15 cellular contexts compared by ENCODE assay signal in genomic region chr5:57538341-57538955, GRCh38. TPM values are rescaled to one million over a fixed set of nuclear protein-coding genes. Genes with fewer than 3 reads are reported as not detected.
DNase-seq lines count a peak whose midpoint lies in the region; ATAC-seq, FAIRE-seq and TF ChIP-seq lines count a peak whose summit lies in the region.
"Had no signal": no experiment of that assay in that cellular context is flagged by ENCODE, and none has a peak within 500 bp of the region (broad histone marks: within the 10 kb centered on the region; RNA-seq: fewer than 3 reads in every experiment).

No MANE protein-coding gene starts in this region.

- no peak for FAIRE-seq in keratinocyte (lab: Jason Lieb, UNC)
- FAIRE-seq: GM12878 had no signal

- H3K36me3 ChIP-seq in A673 (ENCODE audit: insufficient read depth, low read length, poor library complexity, severe bottlenecking): no peaks in the 10 kb centered on the region
- H3K36me3 ChIP-seq in keratinocyte (ENCODE audit: control insufficient read depth in 2 of 2, extremely low read depth in 1 of 2, insufficient read depth in 2 of 2, low read length in 2 of 2): no peaks in the 10 kb centered on the region
- no peaks in the 10 kb centered on the region for H3K36me3 ChIP-seq in heart right ventricle
- H3K36me3 ChIP-seq in Karpas-422 (ENCODE audit: insufficient read depth, low read length): no peaks in the 10 kb centered on the region
- H3K36me3 ChIP-seq: vagina had no signal

- 85 to 90% methylated on average over 7 of the region's 7 CpGs for WGBS in heart right ventricle, 2 donors

- no peaks in the 10 kb centered on the region for H3K9me1 ChIP-seq in keratinocyte (ENCODE audit: control insufficient read depth, extremely low read depth, insufficient read depth, low read length)

- CTCF ChIA-PET in A673 (lab: Charles Lee): no interaction called here

- H3K27me3 ChIP-seq in A673 (replicated peaks; ENCODE audit: insufficient read depth, low read depth, low read length, poor library complexity) (no peaks in the 10 kb centered on the region), keratinocyte (ENCODE audit: control insufficient read depth, extremely low read depth, insufficient read depth, low read length) (no peaks in the 10 kb centered on the region), heart right ventricle (no peaks in the 10 kb centered on the region), Karpas-422 (ENCODE audit: low read length) (no peaks in the 10 kb centered on the region)
- H3K27me3 ChIP-seq: vagina had no signal

- ATAC-seq in heart right ventricle (no peak), GM21526 (IDR thresholded peaks at IDR 0.05; ENCODE audit: low FRiP score, unreplicated experiment) (no peak)
- ATAC-seq: activated CD8-positive, alpha-beta memory T cell treated with anti-CD3 and anti-CD28 coated beads, Interleukin-2, amount 10 ng/mL, durations not matched to agents 7 days and 5 days; GM12878; natural killer cell treated with Interleukin-12 subunit alpha and Interleukin-12 subunit beta and Interleukin-15 and Interleukin-18, amount 100 ng/mL, for 72 hours had no signal

- H3K9me2 ChIP-seq in Karpas-422 (replicated peaks; ENCODE audit: insufficient read depth, low read length): no peaks in the 10 kb centered on the region

- H3K4me1 ChIP-seq in A673 (ENCODE audit: insufficient read depth, low read length, poor library complexity, severe bottlenecking): no peaks in the 10 kb centered on the region
- peaks cover 6% of the 10 kb centered on the region for H3K4me1 ChIP-seq in keratinocyte (ENCODE audit: control insufficient read depth, extremely low read depth, insufficient read depth, low read length)
- H3K4me1 ChIP-seq in heart right ventricle: no peaks in the 10 kb centered on the region
- H3K4me1 ChIP-seq in Karpas-422 (ENCODE audit: low read length): no peaks in the 10 kb centered on the region

- H3K4me3 ChIP-seq in A673 (ENCODE audit: low read depth, low read length, poor library complexity, severe bottlenecking) (no peak overlapping the region), HFF-Myc (replicated peaks; ENCODE audit: low read depth, low read length) (no peak overlapping the region), keratinocyte (ENCODE audit: control insufficient read depth in 2 of 3, extremely low read depth in 1 of 3, insufficient read depth in 2 of 3, low read depth in 1 of 3, low read length in 3 of 3) (no peak overlapping the region), heart right ventricle (no peak overlapping the region), Karpas-422 (ENCODE audit: low read length) (no peak overlapping the region)
- H3K4me3 ChIP-seq: GM12878, vagina had no signal

- intact Hi-C loops in A673 (cut with micrococcal nuclease; ENCODE audit: unreplicated experiment): no loop called here
- intact Hi-C loops in heart right ventricle (cut with DNase I): no loop called here

- dilution Hi-C loops in keratinocyte (cut with MboI; ENCODE audit: extremely low pct_ligation_motif_present, low sequenced_read_pairs): no loop called here

- H4K20me1 ChIP-seq in keratinocyte (ENCODE audit: control insufficient read depth, extremely low read depth, insufficient read depth, low read length) (no peaks in the 10 kb centered on the region), Karpas-422 (ENCODE audit: insufficient read depth, low read depth, low read length) (no peaks in the 10 kb centered on the region)

- no peaks in the 10 kb centered on the region for H3K9me3 ChIP-seq in A673 (ENCODE audit: low read depth, low read length, poor library complexity, severe bottlenecking)
- no peaks in the 10 kb centered on the region for H3K9me3 ChIP-seq in keratinocyte (ENCODE audit: control insufficient read depth, low read depth, low read length)
- H3K9me3 ChIP-seq in heart right ventricle: no peaks in the 10 kb centered on the region
- H3K9me3 ChIP-seq in Karpas-422 (ENCODE audit: low read length): no peaks in the 10 kb centered on the region
- H3K9me3 ChIP-seq: vagina had no signal

- H3K27ac ChIP-seq in A673 (ENCODE audit: low read depth, low read length, poor library complexity, severe bottlenecking) (no peak overlapping the region), keratinocyte (ENCODE audit: control insufficient read depth, insufficient read depth, low read length) (no peak overlapping the region), heart right ventricle (no peak overlapping the region), Karpas-422 (ENCODE audit: low read length) (no peak overlapping the region)
- H3K27ac ChIP-seq: HL-60 had no signal

- DNase-seq in A673 (ENCODE audit: low spot score) (peak; percentile 18), HFF-Myc (ENCODE audit: extremely low read depth, low read depth) (peak; percentile 87), amygdala (lab: John Stamatoyannopoulos, UW) (peak in 30 of 56 donors; percentile 1 to 58 (median 28)), keratinocyte (ENCODE audit: low read depth, low spot score) (peak; percentile 9), heart right ventricle (no peak), GM20000 (ENCODE audit: low spot score) (no peak), Karpas-422 (no peak)
- DNase-seq: activated CD8-positive, alpha-beta memory T cell treated with anti-CD3 and anti-CD28 coated beads, Interleukin-2, amount 10 ng/mL, durations not matched to agents 7 days and 5 days; H9; NCI-H2171 had no signal

- POLR2A ChIA-PET in A673 (lab: Charles Lee; ENCODE audit: low non-redundant PET): no interaction called here

- BruUV-seq in A673 (replicated peaks; lab: Mats Ljungman, UMichigan): no TSS peak

- H2AFZ ChIP-seq in keratinocyte (ENCODE audit: control insufficient read depth, low read length) (no peak overlapping the region), Karpas-422 (ENCODE audit: low read length) (no peak overlapping the region)

- no peak overlapping the region for H3K9ac ChIP-seq in keratinocyte (ENCODE audit: control insufficient read depth, extremely low read depth, insufficient read depth, low read length)
- H3K9ac ChIP-seq in Karpas-422 (ENCODE audit: low read length): no peak overlapping the region

- TF ChIP-seq CTCF in A673 (conservative IDR thresholded peaks at IDR 0.05; ENCODE audit: low read depth, low read length) (no peak), HFF-Myc (IDR thresholded peaks at IDR 0.05; ENCODE audit: low read depth, low read length, missing control alignments) (no peak), keratinocyte (optimal IDR thresholded peaks at IDR 0.05 in 1 of 3, IDR thresholded peaks at IDR 0.05 in 1 of 3, conservative IDR thresholded peaks at IDR 0.05 in 1 of 3; ENCODE audit: extremely low read depth in 1 of 3, insufficient read depth in 2 of 3, low read length in 3 of 3) (no peak), heart right ventricle (IDR thresholded peaks at IDR 0.05) (no peak), GM20000 (IDR thresholded peaks at IDR 0.05; ENCODE audit: extremely low read depth, missing control alignments) (no peak)

- no peaks in the 10 kb centered on the region for H3K79me2 ChIP-seq in keratinocyte (ENCODE audit: control insufficient read depth, insufficient read depth, low read length)
- no peaks in the 10 kb centered on the region for H3K79me2 ChIP-seq in Karpas-422 (ENCODE audit: low read length)

- H3K4me2 ChIP-seq in keratinocyte (ENCODE audit: control insufficient read depth, extremely low read depth, insufficient read depth, low read depth, low read length) (no peak overlapping the region), Karpas-422 (ENCODE audit: low read depth, low read length, poor library complexity, severe bottlenecking) (no peak overlapping the region)

RNA-seq across cellular contexts. Expression of gene ACTBL2, which starts 55.8 kb away (rescaled TPM):
- total RNA-seq in A673 (2021) (not detected in 2 replicates), heart right ventricle (not detected)
- polyA plus RNA-seq in keratinocyte (0.35 to 2.7 TPM (median 0.68 TPM) in 3 replicates), heart right ventricle (not detected)
- polyA plus RNA-seq in keratinocyte (2011; ENCODE audit: low read depth): not detected
- 0.92 and 1.6 TPM in 2 replicates for polyA plus RNA-seq in keratinocyte (2011; cell fraction: cytosol; rRNA removed)
- polyA plus RNA-seq in keratinocyte (2011; cell fraction: nucleus; rRNA removed): 11.0 and 11.8 TPM in 2 replicates
- 0.06 and 0.21 TPM in 2 replicates for polyA plus RNA-seq in keratinocyte (2012; ENCODE audit: low replicate concordance)
- 0.92 to 11.4 TPM (median 3.0 TPM) in 3 replicates for polyA minus RNA-seq in keratinocyte
- 1.5 TPM for polyA minus RNA-seq in keratinocyte (2011; cell fraction: cytosol; rRNA and poly(A)+ RNA removed)
- polyA minus RNA-seq in keratinocyte (2011; cell fraction: nucleus; rRNA and poly(A)+ RNA removed): 7.9 and 10.8 TPM in 2 replicates
- total RNA-seq in Karpas-422 (2014; rRNA removed; shearing (Covaris generic); ENCODE audit: low replicate concordance): not detected in 2 replicates
- total RNA-seq: activated CD8-positive, alpha-beta memory T cell treated with anti-CD3 and anti-CD28 coated beads, Interleukin-2, amount 10 ng/mL, durations not matched to agents 7 days and 5 days; H9; natural killer cell treated with Interleukin-12 subunit alpha and Interleukin-12 subunit beta and Interleukin-15 and Interleukin-18, amount 100 ng/mL, for 72 hours; vagina had no signal

Comparison
In these comparisons a context has a peak if more than half of its experiments do, and no peak if none do; other contexts are left out.
1. DNase-seq: peak in A673 (single experiment), HFF-Myc (single experiment), amygdala (30 of 56) and keratinocyte (single experiment); none in heart right ventricle (0 of 2), GM20000 (single experiment) and Karpas-422 (single experiment).